Comparison of ENCODE assay signal across 1 cellular context in the genomic region with DNA sequence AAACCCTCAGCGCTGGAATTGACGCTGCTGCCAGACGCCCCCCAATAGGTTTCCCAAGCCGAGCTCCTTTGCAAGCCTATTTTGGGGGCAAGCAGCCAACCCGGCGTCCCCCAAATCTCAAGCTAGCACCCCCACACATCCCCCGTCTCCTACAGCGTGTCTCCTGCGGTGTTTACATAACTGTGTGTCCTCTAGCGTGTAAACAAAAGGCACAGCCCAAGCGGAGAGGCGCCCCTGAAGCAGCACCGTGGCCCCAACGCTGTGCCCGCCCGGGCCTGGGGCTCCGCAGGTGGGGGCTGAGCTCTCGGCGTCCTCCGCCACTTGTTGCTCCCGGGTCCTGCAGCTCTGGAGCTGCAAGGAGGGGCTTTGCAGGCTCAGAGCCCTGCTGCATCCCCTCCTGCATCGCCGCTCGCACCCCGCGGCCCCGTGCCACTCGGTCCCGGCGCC.
TF ChIP-seq lines count a peak whose summit lies in the region.

No MANE protein-coding gene starts in this region.

TF ChIP-seq in HepG2, 621 proteins besides CTCF, POLR2A, EP300 and RAD21 (continued from another document):
- TF ChIP-seq SRF (IDR thresholded peaks at IDR 0.05; ENCODE audit: low read depth, low read length) (no peak), HMGA1 (CRISPR knock-in tag; conservative IDR thresholded peaks at IDR 0.05) (no peak), FOXP1 (IDR thresholded peaks at IDR 0.05) (no peak), FOXP1 (CRISPR knock-in tag; IDR thresholded peaks at IDR 0.05) (peak; percentile 67), ARHGAP35 (CRISPR knock-in tag; IDR thresholded peaks at IDR 0.05; ENCODE audit: borderline replicate concordance) (peak; percentile 29; the same call in 1 of the 2 replicates), FOXA1 (IDR thresholded peaks at IDR 0.05) (no peak), FOXA1 (CRISPR knock-in tag; IDR thresholded peaks at IDR 0.05) (peak; percentile 49; the same call in 1 of the 2 replicates), ZBTB7B (CRISPR knock-in tag; IDR thresholded peaks at IDR 0.05) (peak; percentile 26; the same call in 1 of the 2 replicates), ZBTB7A (CRISPR knock-in tag; IDR thresholded peaks at IDR 0.05) (no peak), TCF7L2 (IDR thresholded peaks at IDR 0.05; ENCODE audit: low read depth, low read length) (no peak), JUNB (CRISPR knock-in tag; IDR thresholded peaks at IDR 0.05; ENCODE audit: borderline replicate concordance) (no peak), ZNF773 (CRISPR knock-in tag; IDR thresholded peaks at IDR 0.05; ENCODE audit: borderline replicate concordance) (0 out of 2 replicates have a peak, but pooled peaks have one; percentile 3), SPEN (CRISPR knock-in tag; IDR thresholded peaks at IDR 0.05; ENCODE audit: low read depth) (0 out of 2 replicates have a peak, but pooled peaks have one; percentile 19), ELF3 (CRISPR knock-in tag; IDR thresholded peaks at IDR 0.05) (no peak), IKZF1 (IDR thresholded peaks at IDR 0.05) (no peak), ZBTB42 (CRISPR knock-in tag; IDR thresholded peaks at IDR 0.05) (peak; percentile 46; the same call in 1 of the 2 replicates), SP1 (IDR thresholded peaks at IDR 0.05) (no peak), SP1 (CRISPR knock-in tag; IDR thresholded peaks at IDR 0.05) (no peak), REL (CRISPR knock-in tag; conservative IDR thresholded peaks at IDR 0.05) (0 out of 2 replicates have a peak, but pooled peaks have one; percentile 55), SMYD3 (CRISPR knock-in tag; IDR thresholded peaks at IDR 0.05) (no peak), MTA3 (CRISPR knock-in tag; IDR thresholded peaks at IDR 0.05) (no peak), ZBTB20 (CRISPR knock-in tag; IDR thresholded peaks at IDR 0.05; ENCODE audit: borderline replicate concordance, low read depth) (no peak), DPF2 (CRISPR knock-in tag; IDR thresholded peaks at IDR 0.05; ENCODE audit: borderline replicate concordance, low read depth) (no peak), ZNF224 (CRISPR knock-in tag; IDR thresholded peaks at IDR 0.05) (peak; percentile 56; the same call in 1 of the 2 replicates), ERF (CRISPR knock-in tag; IDR thresholded peaks at IDR 0.05) (no peak), TARDBP (CRISPR knock-in tag; IDR thresholded peaks at IDR 0.05) (peak; percentile 22; the same call in 1 of the 2 replicates), ZNF501 (CRISPR knock-in tag; IDR thresholded peaks at IDR 0.05) (peak; percentile 54; the same call in 1 of the 2 replicates), FOXA3 (CRISPR knock-in tag; IDR thresholded peaks at IDR 0.05) (peak; percentile 51), KAT7 (CRISPR knock-in tag; IDR thresholded peaks at IDR 0.05; ENCODE audit: borderline replicate concordance) (no peak), ZNF792 (CRISPR knock-in tag; IDR thresholded peaks at IDR 0.05) (0 out of 2 replicates have a peak, but pooled peaks have one; percentile 22)
- TF ChIP-seq, protein P1, sequence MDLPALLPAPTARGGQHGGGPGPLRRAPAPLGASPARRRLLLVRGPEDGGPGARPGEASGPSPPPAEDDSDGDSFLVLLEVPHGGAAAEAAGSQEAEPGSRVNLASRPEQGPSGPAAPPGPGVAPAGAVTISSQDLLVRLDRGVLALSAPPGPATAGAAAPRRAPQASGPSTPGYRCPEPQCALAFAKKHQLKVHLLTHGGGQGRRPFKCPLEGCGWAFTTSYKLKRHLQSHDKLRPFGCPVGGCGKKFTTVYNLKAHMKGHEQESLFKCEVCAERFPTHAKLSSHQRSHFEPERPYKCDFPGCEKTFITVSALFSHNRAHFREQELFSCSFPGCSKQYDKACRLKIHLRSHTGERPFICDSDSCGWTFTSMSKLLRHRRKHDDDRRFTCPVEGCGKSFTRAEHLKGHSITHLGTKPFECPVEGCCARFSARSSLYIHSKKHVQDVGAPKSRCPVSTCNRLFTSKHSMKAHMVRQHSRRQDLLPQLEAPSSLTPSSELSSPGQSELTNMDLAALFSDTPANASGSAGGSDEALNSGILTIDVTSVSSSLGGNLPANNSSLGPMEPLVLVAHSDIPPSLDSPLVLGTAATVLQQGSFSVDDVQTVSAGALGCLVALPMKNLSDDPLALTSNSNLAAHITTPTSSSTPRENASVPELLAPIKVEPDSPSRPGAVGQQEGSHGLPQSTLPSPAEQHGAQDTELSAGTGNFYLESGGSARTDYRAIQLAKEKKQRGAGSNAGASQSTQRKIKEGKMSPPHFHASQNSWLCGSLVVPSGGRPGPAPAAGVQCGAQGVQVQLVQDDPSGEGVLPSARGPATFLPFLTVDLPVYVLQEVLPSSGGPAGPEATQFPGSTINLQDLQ (CRISPR knock-in tag; IDR thresholded peaks at IDR 0.05): no peak
- TF ChIP-seq, protein P2, sequence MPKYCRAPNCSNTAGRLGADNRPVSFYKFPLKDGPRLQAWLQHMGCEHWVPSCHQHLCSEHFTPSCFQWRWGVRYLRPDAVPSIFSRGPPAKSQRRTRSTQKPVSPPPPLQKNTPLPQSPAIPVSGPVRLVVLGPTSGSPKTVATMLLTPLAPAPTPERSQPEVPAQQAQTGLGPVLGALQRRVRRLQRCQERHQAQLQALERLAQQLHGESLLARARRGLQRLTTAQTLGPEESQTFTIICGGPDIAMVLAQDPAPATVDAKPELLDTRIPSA (CRISPR knock-in tag; IDR thresholded peaks at IDR 0.05; ENCODE audit: borderline replicate concordance): no peak
